In the genomic region with DNA sequence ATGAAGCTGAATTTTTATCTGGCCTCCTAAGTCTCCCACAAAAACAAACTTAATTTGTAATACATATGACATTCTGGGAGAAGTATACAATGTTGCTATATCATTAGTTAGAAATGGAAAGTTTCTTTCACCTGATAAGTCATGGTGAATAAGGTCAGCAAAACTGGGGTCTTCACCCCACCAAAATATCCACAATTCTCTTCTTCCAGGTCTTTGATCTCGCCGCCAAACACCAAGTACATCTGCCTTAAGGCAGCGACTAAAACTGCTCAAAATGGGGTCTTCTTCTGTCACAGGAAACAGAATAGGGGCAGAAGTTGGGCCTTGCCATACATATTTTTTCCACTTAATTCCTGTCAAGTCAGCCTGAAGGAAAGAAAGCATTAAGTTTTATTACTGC, we compare ENCODE assay signal across 8 cellular contexts. TPM values are rescaled to one million over a fixed set of nuclear protein-coding genes. Genes with fewer than 3 reads are reported as not detected.
A peak's percentile ranks its signal among the peaks of the same experiment; 100 is the strongest.
DNase-seq lines count a peak whose midpoint lies in the region; ATAC-seq and TF ChIP-seq lines count a peak whose summit lies in the region.

No MANE protein-coding gene starts in this region.

- no peak for TF ChIP-seq CTCF in left ventricle myocardium inferior (IDR thresholded peaks at IDR 0.05; ENCODE audit: borderline replicate concordance)
- no peak for TF ChIP-seq CTCF in astrocyte of the spinal cord (IDR thresholded peaks at IDR 0.05; ENCODE audit: low read depth, low read length)
- TF ChIP-seq CTCF in lower lobe of right lung (IDR thresholded peaks at IDR 0.05) = no peak
- TF ChIP-seq CTCF in uterus (IDR thresholded peaks at IDR 0.05) = no peak

- DNase-seq in left ventricle myocardium inferior (no peak), Right ventricle myocardium inferior (ENCODE audit: missing footprints) (no peak), astrocyte of the spinal cord (ENCODE audit: low read depth, low spot score) (no peak), lower lobe of right lung (no peak), uterus (no peak), iPS-NIHi11 (ENCODE audit: low spot score) (no peak), NCI-H1048 (lab: John Stamatoyannopoulos, UW) (no peak), NCI-H1436 treated with DMSO at 0.1 percent for 48 hours (lab: John Stamatoyannopoulos, UW) (no peak)

- no peak for TF ChIP-seq POLR2A in uterus (IDR thresholded peaks at IDR 0.05)

- H3K9me3 ChIP-seq in left ventricle myocardium inferior (replicated peaks) (no peaks in the 10 kb centered on the region), lower lobe of right lung (no peaks in the 10 kb centered on the region), uterus (no peaks in the 10 kb centered on the region)

- H3K27ac ChIP-seq in left ventricle myocardium inferior (replicated peaks) (peak overlapping the region; percentile 97), lower lobe of right lung (no peak overlapping the region), uterus (no peak overlapping the region)

- no peak for ATAC-seq in Right ventricle myocardium inferior
- no peak for ATAC-seq in lower lobe of right lung

- H3K27me3 ChIP-seq in left ventricle myocardium inferior (ENCODE audit: low read depth) (no peaks in the 10 kb centered on the region), lower lobe of right lung (ENCODE audit: low read depth) (no peaks in the 10 kb centered on the region), uterus (no peaks in the 10 kb centered on the region)

- H3K36me3 ChIP-seq in left ventricle myocardium inferior = peaks cover 24% of the 10 kb centered on the region
- peaks cover 42% of the 10 kb centered on the region for H3K36me3 ChIP-seq in lower lobe of right lung
- no peaks in the 10 kb centered on the region for H3K36me3 ChIP-seq in uterus

- in situ Hi-C loops in astrocyte of the spinal cord (cut with HindIII; ENCODE audit: low sequenced_read_pairs) = no loop called here

- peak overlapping the region; percentile 96 for H3K4me3 ChIP-seq in left ventricle myocardium inferior
- H3K4me3 ChIP-seq in astrocyte of the spinal cord (ENCODE audit: low read depth, low read length) = peak overlapping the region; percentile 27
- H3K4me3 ChIP-seq in lower lobe of right lung = peak overlapping the region; percentile 99
- H3K4me3 ChIP-seq in uterus = peak overlapping the region; percentile 7 to 81

- intact Hi-C loops in left ventricle myocardium inferior (cut with micrococcal nuclease) = no loop called here
- intact Hi-C loops in Right ventricle myocardium inferior (cut with DNase I) = no loop called here
- intact Hi-C loops in lower lobe of right lung (cut with DNase I) = no loop called here
- intact Hi-C loops in uterus (cut with DNase I; ENCODE audit: low total_unique reads) = no loop called here

- peaks cover 72% of the 10 kb centered on the region for H3K4me1 ChIP-seq in left ventricle myocardium inferior
- H3K4me1 ChIP-seq in lower lobe of right lung = peaks cover 54% of the 10 kb centered on the region
- H3K4me1 ChIP-seq in uterus = peaks cover 4 to 7% of the 10 kb centered on the region in 2 donors

RNA-seq across cellular contexts. Expression of a gene that starts 2.1 kb away (rescaled TPM):
- total RNA-seq in left ventricle myocardium inferior (29.0 TPM), Right ventricle myocardium inferior (28.3 TPM), lower lobe of right lung (67.9 TPM), uterus (100 to 1,000 TPM in 2 of 4 donors, 10 to 100 TPM in 2; 22.8 to 114 (median 86.3) TPM)

Comparison
In these comparisons a context has a peak if more than half of its experiments do, and no peak if none do; other contexts are left out.
1. H3K4me3 ChIP-seq: peak in every context shown above with its lines; median percentile 99 in lower lobe of right lung; 96 in left ventricle myocardium inferior; 44 in uterus; 27 in astrocyte of the spinal cord.